ENCODE assay signal across 1 cellular context in genomic region chr11:6362185-6362867, GRCh38.
TF ChIP-seq lines count a peak whose summit lies in the region.

No MANE protein-coding gene starts in this region.

TF ChIP-seq in HCT116, 20 proteins besides CTCF, POLR2A, EP300 and RAD21:
- TF ChIP-seq ZFX (IDR thresholded peaks at IDR 0.05) (no peak), ATF3 (IDR thresholded peaks at IDR 0.05) (no peak), TCF7L2 (IDR thresholded peaks at IDR 0.05; ENCODE audit: borderline replicate concordance, extremely low read depth, insufficient read depth, insufficient read length) (no peak), POLR2AphosphoS5 (IDR thresholded peaks at IDR 0.05; ENCODE audit: low read depth, low read length) (no peak), EZH2phosphoT487 (IDR thresholded peaks at IDR 0.05; ENCODE audit: borderline replicate concordance) (no peak), EGR1 (IDR thresholded peaks at IDR 0.05; ENCODE audit: low read depth) (no peak), FOSL1 (IDR thresholded peaks at IDR 0.05; ENCODE audit: low read depth) (no peak), SP1 (IDR thresholded peaks at IDR 0.05; ENCODE audit: low read depth) (no peak), YY1 (IDR thresholded peaks at IDR 0.05; ENCODE audit: extremely low read depth, insufficient replicate concordance, low read depth, low read length) (no peak), EZH2 (IDR thresholded peaks at IDR 0.05) (no peak), JUND (IDR thresholded peaks at IDR 0.05) (no peak), ELF1 (IDR thresholded peaks at IDR 0.05; ENCODE audit: borderline replicate concordance, low read depth) (no peak), CBX3 (IDR thresholded peaks at IDR 0.05; ENCODE audit: low read depth) (no peak), SIN3A (IDR thresholded peaks at IDR 0.05; ENCODE audit: low read depth) (no peak), REST (IDR thresholded peaks at IDR 0.05; ENCODE audit: low read depth) (no peak), MAX (IDR thresholded peaks at IDR 0.05) (no peak), CEBPB (IDR thresholded peaks at IDR 0.05; ENCODE audit: low read depth) (no peak), ZBTB33 (IDR thresholded peaks at IDR 0.05; ENCODE audit: extremely low read depth, insufficient replicate concordance, low read length) (no peak), SRF (IDR thresholded peaks at IDR 0.05; ENCODE audit: low read depth) (no peak)
TF ChIP-seq in HCT116: peak in this region for 0.
